13 cellular contexts compared by ENCODE assay signal in the genomic region with DNA sequence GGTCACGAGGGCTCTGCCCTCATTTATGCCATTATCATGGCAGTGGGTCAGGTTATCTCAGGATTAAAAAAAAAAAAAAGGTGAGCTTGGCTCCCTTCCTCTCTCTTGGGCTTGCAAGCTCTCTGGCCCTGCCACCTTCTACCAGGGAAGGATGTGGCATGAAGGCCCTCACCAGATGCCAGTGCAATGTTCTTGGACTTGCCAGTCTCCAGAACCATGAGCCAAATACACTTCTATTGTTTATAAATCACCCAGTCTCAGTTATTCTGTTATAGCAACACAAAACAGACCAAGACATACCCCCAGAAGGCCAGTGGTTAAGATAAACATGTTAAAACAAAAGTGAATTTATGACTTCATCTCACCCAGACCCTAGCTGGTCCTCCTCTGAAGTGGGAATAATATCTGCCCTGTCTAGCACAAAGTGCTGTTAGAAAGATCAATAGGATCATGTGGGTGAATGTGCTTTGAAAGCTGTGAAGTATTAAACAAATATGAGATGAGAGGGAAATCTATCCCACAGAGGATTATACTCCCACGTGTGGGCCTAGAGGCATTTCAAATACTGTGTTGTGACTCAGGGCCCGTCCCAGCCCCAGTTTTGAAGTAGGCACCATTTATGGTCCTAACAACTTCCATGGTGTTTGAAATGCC.
DNase-seq lines count a peak whose midpoint lies in the region; ATAC-seq and TF ChIP-seq lines count a peak whose summit lies in the region.
"Had no signal": no experiment of that assay in that cellular context is flagged by ENCODE, and none has a peak within 500 bp of the region (broad histone marks: within the 10 kb centered on the region; RNA-seq: fewer than 3 reads in every experiment).

No MANE protein-coding gene starts in this region.

- H3K36me3 Mint-ChIP-seq in stimulated activated naive CD8-positive, alpha-beta T cell treated with anti-CD3 and anti-CD28 coated beads, Interleukin-15, Interleukin-2, amounts not matched to agents 100 ng/mL and 50 ng/mL, for 24 hours (ENCODE audit: low read depth) = no peaks in the 10 kb centered on the region

- H3K4me2 ChIP-seq in mesenchymal stem cell (ENCODE audit: low read length, poor library complexity, severe bottlenecking) = no peak overlapping the region

- no peak overlapping the region for H3K4me3 Mint-ChIP-seq in stimulated activated naive CD8-positive, alpha-beta T cell treated with anti-CD3 and anti-CD28 coated beads, Interleukin-15, Interleukin-2, amounts not matched to agents 100 ng/mL and 50 ng/mL, for 24 hours
- H3K4me3 Mint-ChIP-seq in stimulated activated naive CD8-positive, alpha-beta T cell treated with anti-CD3 and anti-CD28 coated beads, Interleukin-15, amount 100 ng/mL, for 72 hours = no peak overlapping the region
- H3K4me3 Mint-ChIP-seq: activated naive CD4-positive, alpha-beta T cell treated with anti-CD3 and anti-CD28 coated beads, Interleukin-2, amount 10 ng/mL, durations not matched to agents 7 days and 5 days had no signal

- H3K23ac ChIP-seq in mesenchymal stem cell (ENCODE audit: low read length in 2 of 2) = no peak overlapping the region

- no peak overlapping the region for H3K18ac ChIP-seq in mesenchymal stem cell (ENCODE audit: low read depth in 1 of 2, low read length in 2 of 2)

- no peak overlapping the region for H2BK120ac ChIP-seq in mesenchymal stem cell (ENCODE audit: low read depth, low read length)

- H3K36me3 ChIP-seq in ascending aorta (no peaks in the 10 kb centered on the region), mesenchymal stem cell (ENCODE audit: control insufficient read depth in 1 of 2, insufficient read depth in 2 of 2, low read depth in 1 of 2, low read length in 2 of 2) (no peaks in the 10 kb centered on the region), HAP-1 (replicated peaks) (no peaks in the 10 kb centered on the region)

- TF ChIP-seq POLR2A in erythroblast (IDR thresholded peaks at IDR 0.05; ENCODE audit: low read length) = no peak

- TF ChIP-seq CTCF in ascending aorta (IDR thresholded peaks at IDR 0.05) = no peak

- H2BK15ac ChIP-seq in mesenchymal stem cell (ENCODE audit: low read depth, poor library complexity, severe bottlenecking) = no peak overlapping the region

- H3K27ac ChIP-seq in ascending aorta = peak overlapping the region; percentile 70 to 81
- no peak overlapping the region for H3K27ac ChIP-seq in mesenchymal stem cell (ENCODE audit: low read length, poor library complexity, severe bottlenecking)

- H3K9ac ChIP-seq in mesenchymal stem cell (ENCODE audit: low read length) = peak overlapping the region; percentile 83

- peaks cover 44% of the 10 kb centered on the region for H3K4me1 Mint-ChIP-seq in stimulated activated naive CD8-positive, alpha-beta T cell treated with anti-CD3 and anti-CD28 coated beads, Interleukin-15, Interleukin-2, amounts not matched to agents 100 ng/mL and 50 ng/mL, for 24 hours (ENCODE audit: low read depth)
- H3K4me1 Mint-ChIP-seq in stimulated activated naive CD8-positive, alpha-beta T cell treated with anti-CD3 and anti-CD28 coated beads, Interleukin-15, amount 100 ng/mL, for 72 hours = peaks cover 54% of the 10 kb centered on the region

- peaks cover 15 to 38% of the 10 kb centered on the region in 2 donors for H3K4me1 ChIP-seq in ascending aorta
- peaks cover 18% of the 10 kb centered on the region for H3K4me1 ChIP-seq in mesenchymal stem cell (ENCODE audit: control insufficient read depth, insufficient read depth, low read depth, low read length)
- H3K4me1 ChIP-seq in HAP-1 = peaks cover 41% of the 10 kb centered on the region

- intact Hi-C loops in ascending aorta (cut with DNase I) = loop anchor here (5.0 kb wide), 1 partner anchor 38 kb away; no protein-coding TSS in a partner anchor

- H2BK5ac ChIP-seq in mesenchymal stem cell (ENCODE audit: low read depth, low read length, poor library complexity, severe bottlenecking) = no peak overlapping the region

- peak overlapping the region; percentile 87 for H3K27ac Mint-ChIP-seq in stimulated activated naive CD8-positive, alpha-beta T cell treated with anti-CD3 and anti-CD28 coated beads, Interleukin-15, Interleukin-2, amounts not matched to agents 100 ng/mL and 50 ng/mL, for 24 hours
- H3K27ac Mint-ChIP-seq in stimulated activated naive CD8-positive, alpha-beta T cell treated with anti-CD3 and anti-CD28 coated beads, Interleukin-15, amount 100 ng/mL, for 72 hours = peak overlapping the region in 1 of 2 donors; percentile 71
- H3K27ac Mint-ChIP-seq: activated naive CD4-positive, alpha-beta T cell treated with anti-CD3 and anti-CD28 coated beads, Interleukin-2, amount 10 ng/mL, durations not matched to agents 7 days and 5 days had no signal

- H3K4ac ChIP-seq in mesenchymal stem cell (ENCODE audit: low read depth in 1 of 2, low read length in 2 of 2) = no peak overlapping the region

- peak overlapping the region in 1 of 2 experiments; percentile 54 for H2BK12ac ChIP-seq in mesenchymal stem cell (ENCODE audit: low read length in 2 of 2)

- H3K79me1 ChIP-seq in mesenchymal stem cell (replicated peaks; ENCODE audit: low read length, poor library complexity, severe bottlenecking) = peaks cover 2% of the 10 kb centered on the region

- no peaks in the 10 kb centered on the region for H3K27me3 Mint-ChIP-seq in stimulated activated naive CD8-positive, alpha-beta T cell treated with anti-CD3 and anti-CD28 coated beads, Interleukin-15, Interleukin-2, amounts not matched to agents 100 ng/mL and 50 ng/mL, for 24 hours
- H3K27me3 Mint-ChIP-seq in stimulated activated naive CD8-positive, alpha-beta T cell treated with anti-CD3 and anti-CD28 coated beads, Interleukin-15, amount 100 ng/mL, for 72 hours = peaks cover 3% of the 10 kb centered on the region

- H3K27me3 ChIP-seq in ascending aorta = no peaks in the 10 kb centered on the region
- H3K27me3 ChIP-seq in mesenchymal stem cell (ENCODE audit: control insufficient read depth in 1 of 2, insufficient read depth in 1 of 2, low read length in 2 of 2) = no peaks in the 10 kb centered on the region
- no peaks in the 10 kb centered on the region for H3K27me3 ChIP-seq in HAP-1 (ENCODE audit: low read depth)

- H3K14ac ChIP-seq in mesenchymal stem cell (ENCODE audit: low read length in 2 of 2) = no peak overlapping the region

- ATAC-seq in stimulated activated naive CD8-positive, alpha-beta T cell treated with anti-CD3 and anti-CD28 coated beads, Interleukin-15, amount 100 ng/mL, for 72 hours = no peak
- ATAC-seq in HG03097 (IDR thresholded peaks at IDR 0.05; ENCODE audit: low FRiP score, unreplicated experiment) = no peak

- H3K9me3 ChIP-seq in ascending aorta (no peaks in the 10 kb centered on the region), mesenchymal stem cell (ENCODE audit: control insufficient read depth, low read length) (no peaks in the 10 kb centered on the region), HAP-1 (no peaks in the 10 kb centered on the region)

- H4K91ac ChIP-seq in mesenchymal stem cell (ENCODE audit: low read length) = no peak overlapping the region

- H3K4me3 ChIP-seq in ascending aorta (no peak overlapping the region), mesenchymal stem cell (ENCODE audit: insufficient read depth in 1 of 2, low read depth in 1 of 2, low read length in 2 of 2) (no peak overlapping the region), HAP-1 (no peak overlapping the region)

- H2AK5ac ChIP-seq in mesenchymal stem cell (ENCODE audit: low read length, severe bottlenecking) = peak overlapping the region; percentile 21

- no peak overlapping the region for H4K8ac ChIP-seq in mesenchymal stem cell (ENCODE audit: low read length)

- H2AFZ ChIP-seq in mesenchymal stem cell (ENCODE audit: low read depth, low read length) = no peak overlapping the region

- no peak for DNase-seq in stimulated activated naive CD8-positive, alpha-beta T cell treated with anti-CD3 and anti-CD28 coated beads, Interleukin-15, amount 100 ng/mL, for 72 hours
- no peak for DNase-seq in ascending aorta (ENCODE audit: low spot score in 2 of 2)
- DNase-seq in mesenchymal stem cell = peak; percentile 27
- DNase-seq in erythroblast (lab: John Stamatoyannopoulos, UW) = no peak
- DNase-seq in stimulated activated CD4-positive, alpha-beta T cell treated with anti-CD3 and anti-CD28 coated beads, Interleukin-2, amount 100 ng/mL, for 48 hours = no peak
- no peak for DNase-seq in HAP-1 (ENCODE audit: low spot score in 2 of 2)
- DNase-seq: activated naive CD4-positive, alpha-beta T cell treated with anti-CD3 and anti-CD28 coated beads, Interleukin-2, amount 10 ng/mL, durations not matched to agents 7 days and 5 days; COR-L47; MM.1S; NCI-H774; T-helper 9 cell had no signal

- no peaks in the 10 kb centered on the region for H3K9me3 Mint-ChIP-seq in stimulated activated naive CD8-positive, alpha-beta T cell treated with anti-CD3 and anti-CD28 coated beads, Interleukin-15, Interleukin-2, amounts not matched to agents 100 ng/mL and 50 ng/mL, for 24 hours
- H3K9me3 Mint-ChIP-seq in stimulated activated naive CD8-positive, alpha-beta T cell treated with anti-CD3 and anti-CD28 coated beads, Interleukin-15, amount 100 ng/mL, for 72 hours = peaks cover 0 to 6% of the 10 kb centered on the region in 2 donors

- in situ Hi-C loops in HAP-1 (cut with MboI; ENCODE audit: low sequenced_read_pairs) = loop anchor here (5.0 to 25.0 kb wide), 4 partner anchors 178 to 1013 kb away; partner anchors contain the start of genes FBXL14, RAD52 and WNK1

- 73% methylated on average over 3 of the region's 3 CpGs for WGBS in mesenchymal stem cell
